In genomic region chr19:1490311-1491113, GRCh38 we compare ENCODE assay signal across 8 cellular contexts.
A peak's percentile ranks its signal among the peaks of the same experiment; 100 is the strongest.
DNase-seq lines count a peak whose midpoint lies in the region; ATAC-seq, FAIRE-seq and TF ChIP-seq lines count a peak whose summit lies in the region.

Gene PCSK4 (minus strand): TSS chr19:1490350. CDS start chr19:1490346, 4 bp downstream.

- ATAC-seq in GM18909 (IDR thresholded peaks at IDR 0.05; ENCODE audit: poor library complexity, unreplicated experiment) (peak; percentile 77), HG03280 (IDR thresholded peaks at IDR 0.05; ENCODE audit: unreplicated experiment) (peak; percentile 78)
- peak; percentile 90 to 91 for ATAC-seq in activated CD4-positive, CD25-positive, alpha-beta regulatory T cell treated with anti-CD3 and anti-CD28 coated beads, Interleukin-2, amount 50 U/mL, for 24 hours

- peak within 1 kb of the TSS; percentile 72 for H3K4me3 ChIP-seq in AG04449 (ENCODE audit: low read depth, low read length)

- peak; percentile 68 for FAIRE-seq in islet of Langerhans (lab: Jason Lieb, UNC)

- TF ChIP-seq CTCF in AG04449 (IDR thresholded peaks at IDR 0.05; ENCODE audit: insufficient read depth, low read length, missing control alignments): no peak

- CTCF ChIA-PET in AG04449 (lab: Yijun Ruan, JAX): interaction anchor here (1.9 to 2.6 kb wide), 2 partner anchors 12 to 14 kb away, joined by 4 to 9 read pairs; no protein-coding TSS in a partner anchor

- DNase-seq in AG04449 (ENCODE audit: low read depth, low spot score) (peak; percentile 89), NCI-H345 treated with DMSO at 0.1 percent for 48 hours (lab: John Stamatoyannopoulos, UW; ENCODE audit: unreplicated experiment) (peak; percentile 99), cerebellar cortex (ENCODE audit: low spot score) (peak; percentile 99)
- peak; percentile 97 to 99 for DNase-seq in stimulated activated CD4-positive, alpha-beta T cell treated with anti-CD3 and anti-CD28 coated beads, Interleukin-12 subunit alpha, Interleukin-12 subunit beta, amount 100 ng/mL, for 24 hours (ENCODE audit: low read depth in 2 of 2)

- POLR2A ChIA-PET in AG04449 (lab: Yijun Ruan, JAX): interaction anchor here (0.5 to 0.8 kb wide), 4 partner anchors 19 to 249 kb away, joined by 3 to 5 read pairs (median 4); partner anchors contain the start of gene CIRBP

Comparison
In these comparisons a context has a peak if more than half of its experiments do, and no peak if none do; other contexts are left out.
1. Peak in every context shown above with its lines: DNase-seq, ATAC-seq and H3K4me3 ChIP-seq.